In genomic region chr15:60479361-60479684, GRCh38 we compare ENCODE assay signal across 8 cellular contexts. TPM values are rescaled to one million over a fixed set of nuclear protein-coding genes. Genes with fewer than 3 reads are reported as not detected.
DNase-seq lines count a peak whose midpoint lies in the region; ATAC-seq, FAIRE-seq and TF ChIP-seq lines count a peak whose summit lies in the region.

No MANE protein-coding gene starts in this region.

- CTCF ChIA-PET in OCI-LY7 (lab: Charles Lee; ENCODE audit: unreplicated experiment), result no interaction called here

- no peak for DNase-seq in OCI-LY7 (ENCODE audit: low spot score)
- DNase-seq in erythroblast (lab: John Stamatoyannopoulos, UW), result no peak
- DNase-seq in ovary, result no peak
- no peak for DNase-seq in NCI-H226
- DNase-seq in posterior cingulate gyrus, result no peak
- no peak for DNase-seq in D721Med (ENCODE audit: insufficient read length, low spot score)
- DNase-seq in GM19238 (ENCODE audit: insufficient read length, low spot score), result no peak

- TF ChIP-seq EP300 in ovary (IDR thresholded peaks at IDR 0.05), result no peak

- peaks cover 29% of the 10 kb centered on the region for H3K4me1 ChIP-seq in OCI-LY7 (ENCODE audit: insufficient read depth, low read length, poor library complexity, severe bottlenecking)
- peaks cover 5% of the 10 kb centered on the region for H3K4me1 ChIP-seq in ovary (ENCODE audit: insufficient read depth)

- intact Hi-C loops in OCI-LY7 (cut with micrococcal nuclease; ENCODE audit: unreplicated experiment), result no loop called here
- intact Hi-C loops in ovary (cut with DNase I), result no loop called here
- intact Hi-C loops in posterior cingulate gyrus (cut with DNase I), result no loop called here

- H3K27me3 ChIP-seq in ovary, result no peaks in the 10 kb centered on the region

- WGBS in ovary, 3 donors, result 9 to 14% (median 13%) methylated on average over 5 of the region's 5 CpGs

- TF ChIP-seq POLR2A in erythroblast (IDR thresholded peaks at IDR 0.05; ENCODE audit: low read length), result peak; percentile 92
- no peak for TF ChIP-seq POLR2A in ovary (IDR thresholded peaks at IDR 0.05)

- H4K20me1 ChIP-seq in OCI-LY7 (ENCODE audit: insufficient read depth, low read length), result peaks cover 12% of the 10 kb centered on the region; the same call in 1 of the 2 replicates

- H3K27ac ChIP-seq in OCI-LY7 (ENCODE audit: low read depth, low read length, poor library complexity, severe bottlenecking) (no peak overlapping the region), ovary (peak overlapping the region; percentile 77 to 81)

- no peak for TF ChIP-seq CTCF in OCI-LY7 (conservative IDR thresholded peaks at IDR 0.05; ENCODE audit: low read length)
- TF ChIP-seq CTCF in ovary (IDR thresholded peaks at IDR 0.05), result no peak
- TF ChIP-seq CTCF in D721Med (IDR thresholded peaks at IDR 0.05; ENCODE audit: insufficient read depth, missing control alignments), result no peak

- peak overlapping the region; percentile 95 for H2AFZ ChIP-seq in OCI-LY7 (ENCODE audit: low read length)

- H3K9me3 ChIP-seq in OCI-LY7 (ENCODE audit: low read length) (no peaks in the 10 kb centered on the region), ovary (no peaks in the 10 kb centered on the region)

- peaks cover 42% of the 10 kb centered on the region for H3K79me2 ChIP-seq in OCI-LY7 (ENCODE audit: insufficient read depth, low read depth, low read length)

- ATAC-seq in GM21390 (IDR thresholded peaks at IDR 0.05; ENCODE audit: unreplicated experiment), result peak; percentile 6

- BruUV-seq in OCI-LY7 (replicated peaks; lab: Mats Ljungman, UMichigan), result TSS peak; percentile 86

- POLR2A ChIA-PET in OCI-LY7 (lab: Charles Lee), result interaction anchor here (0.5 kb wide), 2 partner anchors 15 to 30 kb away, joined by 3 to 4 read pairs; no protein-coding TSS in a partner anchor

- no peak for FAIRE-seq in D721Med (lab: Jason Lieb, UNC)

- H3K9me2 ChIP-seq in OCI-LY7 (ENCODE audit: insufficient read depth, low read length), result no peaks in the 10 kb centered on the region

- peak overlapping the region; percentile 77 for H3K4me3 ChIP-seq in OCI-LY7 (ENCODE audit: low read depth, low read length, poor library complexity, severe bottlenecking)
- H3K4me3 ChIP-seq in ovary, result peak overlapping the region; percentile 85

- peaks cover 29% of the 10 kb centered on the region for H3K36me3 ChIP-seq in OCI-LY7 (ENCODE audit: insufficient read depth, low read length)
- no peaks in the 10 kb centered on the region for H3K36me3 ChIP-seq in ovary

- peak overlapping the region; percentile 91 for H3K4me2 ChIP-seq in OCI-LY7 (ENCODE audit: low read length)

RNA-seq across cellular contexts. Expression of gene ICE2, which starts 0.4 kb away (rescaled TPM):
- total RNA-seq in OCI-LY7 (2014; rRNA removed; shearing (Covaris generic)), result 35.5 and 37.1 TPM in 2 replicates
- total RNA-seq in OCI-LY7 (2022) (78.1 and 80.1 TPM in 2 replicates), ovary (10 to 100 TPM; 24.3 to 72.0 (median 54.9) TPM)
- polyA plus RNA-seq in ovary, result 10 to 100 TPM; 16.4 to 32.1 TPM
